9 cellular contexts compared by ENCODE assay signal in the genomic region with DNA sequence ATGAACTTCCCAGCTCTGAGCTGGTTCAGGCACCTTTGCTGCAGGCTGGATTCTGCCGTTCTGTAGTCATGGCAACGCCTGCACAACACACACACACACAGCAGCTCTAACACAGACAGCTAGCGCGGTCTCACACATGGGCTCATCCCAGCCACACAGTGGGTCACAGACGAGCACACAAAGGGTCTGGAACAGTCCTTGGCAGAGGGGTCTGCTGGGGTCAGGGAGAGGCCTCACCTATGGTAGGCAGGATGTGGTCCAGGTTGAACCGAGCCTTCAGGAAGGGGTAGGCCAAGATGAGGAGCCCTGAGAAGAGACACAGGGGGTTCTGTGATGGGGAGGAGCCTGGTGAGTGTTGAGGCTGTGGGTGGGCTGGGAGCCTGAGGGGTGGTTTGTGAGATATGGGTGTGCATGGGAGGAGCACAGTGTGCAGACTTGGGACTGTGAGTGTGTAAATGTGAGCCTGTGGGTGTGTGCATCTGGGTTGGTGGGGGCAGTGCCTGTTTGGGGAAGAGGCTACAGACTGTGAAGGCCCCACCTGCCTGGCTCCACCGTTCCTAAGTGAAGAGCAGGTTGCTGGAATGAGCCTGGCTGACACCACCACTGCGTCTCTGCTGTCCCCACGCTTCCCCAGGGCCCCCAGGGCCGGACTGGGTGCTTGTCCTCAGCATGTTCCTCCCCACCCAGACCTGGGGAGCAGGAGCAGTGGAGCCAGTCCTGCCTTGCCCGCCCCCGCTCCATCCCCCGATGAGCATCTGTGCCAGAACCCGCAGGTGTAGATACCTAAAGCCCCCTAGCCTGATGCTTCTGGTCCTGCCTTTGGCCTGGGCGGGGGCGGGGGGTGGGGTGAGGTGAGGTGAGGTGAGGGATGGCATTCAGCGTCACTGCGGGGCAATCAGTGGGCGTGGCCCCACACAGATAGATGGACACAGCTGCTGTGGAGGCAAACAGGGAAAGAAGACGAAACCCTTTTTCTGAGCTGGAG. TPM values are rescaled to one million over a fixed set of nuclear protein-coding genes. Genes with fewer than 3 reads are reported as not detected.
A peak's percentile ranks its signal among the peaks of the same experiment; 100 is the strongest.
DNase-seq lines count a peak whose midpoint lies in the region; ATAC-seq and TF ChIP-seq lines count a peak whose summit lies in the region.
"Had no signal": no experiment of that assay in that cellular context is flagged by ENCODE, and none has a peak within 500 bp of the region (broad histone marks: within the 10 kb centered on the region; RNA-seq: fewer than 3 reads in every experiment).

No MANE protein-coding gene starts in this region.

- H3K4me1 ChIP-seq in trophoblast cell (ENCODE audit: control insufficient read depth in 1 of 2, insufficient read depth in 2 of 2, low read length in 2 of 2): no peaks in the 10 kb centered on the region
- H3K4me1 ChIP-seq: parathyroid adenoma had no signal

- no peak for TF ChIP-seq CTCF in GM20000 (IDR thresholded peaks at IDR 0.05; ENCODE audit: extremely low read depth, missing control alignments)

- no peak overlapping the region for H2AFZ ChIP-seq in trophoblast cell (ENCODE audit: insufficient read depth, low read length, poor library complexity)
- H2AFZ ChIP-seq: parathyroid adenoma had no signal

- intact Hi-C loops in left cardiac atrium (cut with DNase I): no loop called here
- intact Hi-C loops in cardiac septum (cut with DNase I): loop anchor here (5.0 kb wide), 1 partner anchor 172 kb away; no protein-coding TSS in a partner anchor

- no peak overlapping the region for H2AK5ac ChIP-seq in trophoblast cell (ENCODE audit: low read length)

- H2BK12ac ChIP-seq in trophoblast cell (ENCODE audit: low read length): no peak overlapping the region

- peak; percentile 23 to 37 for ATAC-seq in left cardiac atrium
- ATAC-seq in GM19397 (IDR thresholded peaks at IDR 0.05; ENCODE audit: unreplicated experiment): no peak

- peaks cover 14% of the 10 kb centered on the region for H3K27me3 ChIP-seq in trophoblast cell (ENCODE audit: insufficient read depth, low read length)

- DNase-seq in left cardiac atrium: peak; percentile 22
- DNase-seq in cardiac septum (ENCODE audit: low spot score): no peak
- DNase-seq in T follicular helper cell (ENCODE audit: low read depth): peak; percentile 21
- peak; percentile 34 to 44 for DNase-seq in dermis microvascular lymphatic vessel endothelial cell (ENCODE audit: low read depth in 2 of 2)
- DNase-seq in trophoblast cell: peak; percentile 34 to 76
- no peak for DNase-seq in GM20000 (ENCODE audit: low spot score)
- DNase-seq in Kasumi-1 (lab: John Stamatoyannopoulos, UW): no peak

- no peaks in the 10 kb centered on the region for H3K79me2 ChIP-seq in trophoblast cell (ENCODE audit: control insufficient read depth, insufficient read depth, low read length, poor library complexity)
- H3K79me2 ChIP-seq: parathyroid adenoma had no signal

- H3K79me1 ChIP-seq in trophoblast cell (ENCODE audit: low read length): no peaks in the 10 kb centered on the region

- no peaks in the 10 kb centered on the region for H3K36me3 ChIP-seq in trophoblast cell (ENCODE audit: control insufficient read depth in 1 of 2, insufficient read depth in 2 of 2, low read length in 2 of 2)

- H4K12ac ChIP-seq in trophoblast cell (ENCODE audit: low read depth, low read length): no peak overlapping the region

- H3K23ac ChIP-seq in trophoblast cell (ENCODE audit: low read length): no peak overlapping the region

- no CpG with 5 or more reads among the region's 20 CpGs for WGBS in trophoblast cell (ENCODE audit: extremely low coverage, insufficient coverage, insufficient read length)

- H2BK120ac ChIP-seq in trophoblast cell (ENCODE audit: insufficient read depth, low read length, poor library complexity): no peak overlapping the region

- H3K9ac ChIP-seq in trophoblast cell (ENCODE audit: low read length): no peak overlapping the region
- H3K9ac ChIP-seq: parathyroid adenoma had no signal

- no peak overlapping the region for H3K4me2 ChIP-seq in trophoblast cell (ENCODE audit: low read length)

- H4K91ac ChIP-seq in trophoblast cell (ENCODE audit: low read depth, low read length): no peak overlapping the region

- H3K9me3 ChIP-seq in trophoblast cell (ENCODE audit: insufficient read depth, low read depth, low read length): peaks cover 4% of the 10 kb centered on the region

- H3K27ac ChIP-seq in trophoblast cell (ENCODE audit: low read depth, low read length): no peak overlapping the region
- H3K27ac ChIP-seq: parathyroid adenoma had no signal

- H3K18ac ChIP-seq in trophoblast cell (ENCODE audit: low read length): no peak overlapping the region

- no peak overlapping the region for H3K4me3 ChIP-seq in trophoblast cell (ENCODE audit: low read depth, low read length)

- no peak overlapping the region for H3K4ac ChIP-seq in trophoblast cell (ENCODE audit: low read depth, low read length)

- H3K14ac ChIP-seq in trophoblast cell (ENCODE audit: low read length): no peak overlapping the region

- no peak overlapping the region for H2BK5ac ChIP-seq in trophoblast cell (ENCODE audit: low read depth, low read length, poor library complexity)

- no peak overlapping the region for H4K8ac ChIP-seq in trophoblast cell (ENCODE audit: low read depth, low read length)

RNA-seq across cellular contexts. Expression of a gene that starts 1.5 kb away (rescaled TPM):
- not detected for total RNA-seq in left cardiac atrium
- total RNA-seq in cardiac septum: not detected
- not detected in 2 replicates for total RNA-seq in dermis microvascular lymphatic vessel endothelial cell
- polyA plus RNA-seq in trophoblast cell (2013): not detected in 2 replicates

RNA-seq across cellular contexts. Expression of a gene that starts 54.1 kb away (rescaled TPM):
- total RNA-seq in left cardiac atrium (10 to 100 TPM; 39.7 to 42.7 TPM), cardiac septum (38.2 TPM), dermis microvascular lymphatic vessel endothelial cell (14.6 and 17.1 TPM in 2 replicates)
- polyA plus RNA-seq in trophoblast cell (2013): 37.3 TPM in 2 replicates

Comparison
In these comparisons a context has a peak if more than half of its experiments do, and no peak if none do; other contexts are left out.
1. DNase-seq: peak in left cardiac atrium (single experiment), T follicular helper cell (single experiment), dermis microvascular lymphatic vessel endothelial cell (2 of 2) and trophoblast cell (2 of 2); none in cardiac septum (single experiment), GM20000 (single experiment) and Kasumi-1 (0 of 2).